In the genomic region with DNA sequence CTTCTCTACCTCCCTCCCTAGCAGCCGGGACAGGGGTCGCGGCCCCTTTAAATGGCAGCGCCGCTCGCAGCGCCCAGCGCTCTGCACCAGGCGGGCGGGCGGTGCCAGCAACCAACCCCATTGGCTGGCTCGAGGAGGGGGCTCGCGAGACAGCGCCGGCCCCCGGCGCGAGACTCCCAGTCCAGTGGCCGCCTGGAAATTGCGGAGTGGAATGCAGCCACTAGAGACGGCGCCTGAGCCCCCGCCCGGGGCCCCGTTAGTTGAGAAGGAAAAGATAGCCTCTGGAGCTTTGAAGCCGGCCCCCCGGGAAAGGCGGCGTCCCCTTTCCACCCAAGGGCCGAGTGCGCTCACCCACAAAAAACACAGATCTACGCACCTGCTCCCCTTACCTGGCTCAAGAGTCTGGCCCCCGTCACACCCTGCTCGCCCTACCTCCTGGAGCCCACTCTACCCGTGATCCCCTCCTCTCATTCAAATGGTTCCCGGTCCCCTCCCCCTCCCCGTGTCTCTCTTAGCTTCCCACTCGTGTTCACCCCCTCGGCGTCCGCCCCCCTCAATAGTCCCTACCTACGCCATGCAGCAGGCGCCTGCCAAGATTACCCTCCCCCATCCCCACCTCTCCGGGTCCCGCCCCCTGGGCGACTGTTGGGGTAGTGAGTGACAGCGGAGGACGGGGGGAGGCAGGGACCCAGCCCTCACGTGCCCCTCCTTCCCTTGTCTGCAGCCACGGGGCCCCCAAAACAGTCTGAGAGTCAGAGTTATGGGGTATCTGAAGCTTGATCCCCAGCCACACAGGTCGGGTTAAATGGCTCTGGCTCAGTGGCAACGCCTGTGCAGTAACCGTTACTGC, we compare ENCODE assay signal across 1 cellular context.
A peak's percentile ranks its signal among the peaks of the same experiment; 100 is the strongest.
TF ChIP-seq lines count a peak whose summit lies in the region.

A gene (minus strand): TSS at position 49 of the 850 bp plus-strand sequence. CDS start 885 bp downstream, outside the sequence.

TF ChIP-seq in HEK293, 187 proteins besides CTCF, POLR2A, EP300 and RAD21 (continued from another document and continues in another):
- TF ChIP-seq RBAK (tag by site-specific recombination; IDR thresholded peaks at IDR 0.05) (no peak), KLF9 (tag by site-specific recombination; IDR thresholded peaks at IDR 0.05; ENCODE audit: low read depth) (peak; percentile 72), ZNF112 (tag by site-specific recombination; IDR thresholded peaks at IDR 0.05) (no peak), ZNF214 (tag by site-specific recombination; IDR thresholded peaks at IDR 0.05; ENCODE audit: borderline replicate concordance) (no peak), ZNF530 (tag by site-specific recombination; IDR thresholded peaks at IDR 0.05; ENCODE audit: low read depth) (no peak), ZXDB (tag by site-specific recombination; IDR thresholded peaks at IDR 0.05) (peak; percentile 76), ZNF426 (tag by site-specific recombination; IDR thresholded peaks at IDR 0.05) (no peak), ZNF747 (tag by site-specific recombination; IDR thresholded peaks at IDR 0.05) (no peak), ZFP37 (tag by site-specific recombination; IDR thresholded peaks at IDR 0.05) (no peak; the same call in 1 of the 2 replicates), GLIS1 (tag by site-specific recombination; IDR thresholded peaks at IDR 0.05) (peak; percentile 80), ZNF76 (tag by site-specific recombination; IDR thresholded peaks at IDR 0.05; ENCODE audit: borderline replicate concordance, low read depth) (peak; percentile 85), ZNF624 (tag by site-specific recombination; IDR thresholded peaks at IDR 0.05) (no peak), ZNF571 (tag by site-specific recombination; IDR thresholded peaks at IDR 0.05) (no peak), ZNF791 (tag by site-specific recombination; IDR thresholded peaks at IDR 0.05) (no peak), ZNF239 (tag by site-specific recombination; IDR thresholded peaks at IDR 0.05) (no peak), ZNF324 (tag by site-specific recombination; IDR thresholded peaks at IDR 0.05) (no peak), ZNF677 (tag by site-specific recombination; IDR thresholded peaks at IDR 0.05) (no peak), ZFP41 (tag by site-specific recombination; IDR thresholded peaks at IDR 0.05; ENCODE audit: borderline replicate concordance) (no peak), ZNF48 (tag by site-specific recombination; IDR thresholded peaks at IDR 0.05) (no peak), YY2 (tag by site-specific recombination; IDR thresholded peaks at IDR 0.05) (no peak), FEZF1 (tag by site-specific recombination; IDR thresholded peaks at IDR 0.05) (0 out of 2 replicates have a peak, but pooled peaks have one; percentile 39), ZNF175 (tag by site-specific recombination; IDR thresholded peaks at IDR 0.05) (no peak), ZNF777 (tag by site-specific recombination; IDR thresholded peaks at IDR 0.05; ENCODE audit: borderline replicate concordance) (no peak), ZNF837 (tag by site-specific recombination; IDR thresholded peaks at IDR 0.05) (no peak), GFI1B (tag by site-specific recombination; IDR thresholded peaks at IDR 0.05) (no peak), ZNF24 (tag by site-specific recombination; IDR thresholded peaks at IDR 0.05) (no peak; the same call in 1 of the 2 replicates), ZNF600 (tag by site-specific recombination; IDR thresholded peaks at IDR 0.05) (no peak), YY1 (tag by site-specific recombination; IDR thresholded peaks at IDR 0.05) (peak; percentile 25; the same call in 1 of the 2 replicates), ZNF121 (tag by site-specific recombination; IDR thresholded peaks at IDR 0.05) (no peak)
- TF ChIP-seq, protein P1, sequence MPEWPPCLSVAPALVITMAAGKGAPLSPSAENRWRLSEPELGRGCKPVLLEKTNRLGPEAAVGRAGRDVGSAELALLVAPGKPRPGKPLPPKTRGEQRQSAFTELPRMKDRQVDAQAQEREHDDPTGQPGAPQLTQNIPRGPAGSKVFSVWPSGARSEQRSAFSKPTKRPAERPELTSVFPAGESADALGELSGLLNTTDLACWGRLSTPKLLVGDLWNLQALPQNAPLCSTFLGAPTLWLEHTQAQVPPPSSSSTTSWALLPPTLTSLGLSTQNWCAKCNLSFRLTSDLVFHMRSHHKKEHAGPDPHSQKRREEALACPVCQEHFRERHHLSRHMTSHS (tag by site-specific recombination; IDR thresholded peaks at IDR 0.05) = no peak
- TF ChIP-seq, protein P2, sequence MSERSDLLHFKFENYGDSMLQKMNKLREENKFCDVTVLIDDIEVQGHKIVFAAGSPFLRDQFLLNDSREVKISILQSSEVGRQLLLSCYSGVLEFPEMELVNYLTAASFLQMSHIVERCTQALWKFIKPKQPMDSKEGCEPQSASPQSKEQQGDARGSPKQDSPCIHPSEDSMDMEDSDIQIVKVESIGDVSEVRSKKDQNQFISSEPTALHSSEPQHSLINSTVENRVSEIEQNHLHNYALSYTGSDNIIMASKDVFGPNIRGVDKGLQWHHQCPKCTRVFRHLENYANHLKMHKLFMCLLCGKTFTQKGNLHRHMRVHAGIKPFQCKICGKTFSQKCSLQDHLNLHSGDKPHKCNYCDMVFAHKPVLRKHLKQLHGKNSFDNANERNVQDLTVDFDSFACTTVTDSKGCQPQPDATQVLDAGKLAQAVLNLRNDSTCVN (tag by site-specific recombination; optimal IDR thresholded peaks at IDR 0.05) = peak; percentile 60
- TF ChIP-seq, protein P3, sequence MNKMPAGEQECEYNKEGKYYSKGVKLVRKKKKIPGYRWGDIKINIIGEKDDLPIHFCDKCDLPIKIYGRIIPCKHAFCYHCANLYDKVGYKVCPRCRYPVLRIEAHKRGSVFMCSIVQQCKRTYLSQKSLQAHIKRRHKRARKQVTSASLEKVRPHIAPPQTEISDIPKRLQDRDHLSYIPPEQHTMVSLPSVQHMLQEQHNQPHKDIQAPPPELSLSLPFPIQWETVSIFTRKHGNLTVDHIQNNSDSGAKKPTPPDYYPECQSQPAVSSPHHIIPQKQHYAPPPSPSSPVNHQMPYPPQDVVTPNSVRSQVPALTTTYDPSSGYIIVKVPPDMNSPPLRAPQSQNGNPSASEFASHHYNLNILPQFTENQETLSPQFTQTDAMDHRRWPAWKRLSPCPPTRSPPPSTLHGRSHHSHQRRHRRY (tag by site-specific recombination; IDR thresholded peaks at IDR 0.05) = no peak
- TF ChIP-seq, protein P4, sequence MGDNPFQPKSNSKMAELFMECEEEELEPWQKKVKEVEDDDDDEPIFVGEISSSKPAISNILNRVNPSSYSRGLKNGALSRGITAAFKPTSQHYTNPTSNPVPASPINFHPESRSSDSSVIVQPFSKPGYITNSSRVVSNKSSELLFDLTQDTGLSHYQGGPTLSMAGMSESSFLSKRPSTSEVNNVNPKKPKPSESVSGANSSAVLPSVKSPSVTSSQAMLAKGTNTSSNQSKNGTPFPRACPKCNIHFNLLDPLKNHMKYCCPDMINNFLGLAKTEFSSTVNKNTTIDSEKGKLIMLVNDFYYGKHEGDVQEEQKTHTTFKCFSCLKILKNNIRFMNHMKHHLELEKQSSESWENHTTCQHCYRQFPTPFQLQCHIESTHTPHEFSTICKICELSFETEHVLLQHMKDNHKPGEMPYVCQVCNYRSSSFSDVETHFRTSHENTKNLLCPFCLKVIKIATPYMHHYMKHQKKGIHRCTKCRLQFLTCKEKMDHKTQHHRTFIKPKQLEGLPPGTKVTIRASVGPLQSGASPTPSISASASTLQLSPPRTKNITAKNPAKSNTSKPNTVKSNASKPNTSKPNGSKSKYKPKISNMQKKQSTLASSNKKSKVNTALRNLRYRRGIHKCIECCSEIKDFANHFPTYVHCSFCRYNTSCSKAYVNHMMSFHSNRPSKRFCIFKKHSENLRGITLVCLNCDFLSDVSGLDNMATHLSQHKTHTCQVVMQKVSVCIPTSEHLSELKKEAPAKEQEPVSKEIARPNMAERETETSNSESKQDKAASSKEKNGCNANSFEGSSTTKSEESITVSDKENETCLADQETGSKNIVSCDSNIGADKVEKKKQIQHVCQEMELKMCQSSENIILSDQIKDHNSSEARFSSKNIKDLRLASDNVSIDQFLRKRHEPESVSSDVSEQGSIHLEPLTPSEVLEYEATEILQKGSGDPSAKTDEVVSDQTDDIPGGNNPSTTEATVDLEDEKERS (tag by site-specific recombination; IDR thresholded peaks at IDR 0.05) = 0 out of 2 replicates have a peak, but pooled peaks have one; percentile 15
- TF ChIP-seq, protein P5, sequence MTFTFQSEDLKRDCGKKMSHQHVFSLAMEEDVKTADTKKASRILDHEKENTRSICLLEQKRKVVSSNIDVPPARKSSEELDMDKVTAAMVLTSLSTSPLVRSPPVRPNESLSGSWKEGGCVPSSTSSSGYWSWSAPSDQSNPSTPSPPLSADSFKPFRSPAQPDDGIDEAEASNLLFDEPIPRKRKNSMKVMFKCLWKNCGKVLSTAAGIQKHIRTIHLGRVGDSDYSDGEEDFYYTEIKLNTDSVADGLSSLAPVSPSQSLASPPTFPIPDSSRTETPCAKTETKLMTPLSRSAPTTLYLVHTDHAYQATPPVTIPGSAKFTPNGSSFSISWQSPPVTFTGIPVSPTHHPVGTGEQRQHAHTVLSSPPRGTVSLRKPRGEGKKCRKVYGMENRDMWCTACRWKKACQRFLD (tag by site-specific recombination; IDR thresholded peaks at IDR 0.05) = no peak
- TF ChIP-seq, protein P6, sequence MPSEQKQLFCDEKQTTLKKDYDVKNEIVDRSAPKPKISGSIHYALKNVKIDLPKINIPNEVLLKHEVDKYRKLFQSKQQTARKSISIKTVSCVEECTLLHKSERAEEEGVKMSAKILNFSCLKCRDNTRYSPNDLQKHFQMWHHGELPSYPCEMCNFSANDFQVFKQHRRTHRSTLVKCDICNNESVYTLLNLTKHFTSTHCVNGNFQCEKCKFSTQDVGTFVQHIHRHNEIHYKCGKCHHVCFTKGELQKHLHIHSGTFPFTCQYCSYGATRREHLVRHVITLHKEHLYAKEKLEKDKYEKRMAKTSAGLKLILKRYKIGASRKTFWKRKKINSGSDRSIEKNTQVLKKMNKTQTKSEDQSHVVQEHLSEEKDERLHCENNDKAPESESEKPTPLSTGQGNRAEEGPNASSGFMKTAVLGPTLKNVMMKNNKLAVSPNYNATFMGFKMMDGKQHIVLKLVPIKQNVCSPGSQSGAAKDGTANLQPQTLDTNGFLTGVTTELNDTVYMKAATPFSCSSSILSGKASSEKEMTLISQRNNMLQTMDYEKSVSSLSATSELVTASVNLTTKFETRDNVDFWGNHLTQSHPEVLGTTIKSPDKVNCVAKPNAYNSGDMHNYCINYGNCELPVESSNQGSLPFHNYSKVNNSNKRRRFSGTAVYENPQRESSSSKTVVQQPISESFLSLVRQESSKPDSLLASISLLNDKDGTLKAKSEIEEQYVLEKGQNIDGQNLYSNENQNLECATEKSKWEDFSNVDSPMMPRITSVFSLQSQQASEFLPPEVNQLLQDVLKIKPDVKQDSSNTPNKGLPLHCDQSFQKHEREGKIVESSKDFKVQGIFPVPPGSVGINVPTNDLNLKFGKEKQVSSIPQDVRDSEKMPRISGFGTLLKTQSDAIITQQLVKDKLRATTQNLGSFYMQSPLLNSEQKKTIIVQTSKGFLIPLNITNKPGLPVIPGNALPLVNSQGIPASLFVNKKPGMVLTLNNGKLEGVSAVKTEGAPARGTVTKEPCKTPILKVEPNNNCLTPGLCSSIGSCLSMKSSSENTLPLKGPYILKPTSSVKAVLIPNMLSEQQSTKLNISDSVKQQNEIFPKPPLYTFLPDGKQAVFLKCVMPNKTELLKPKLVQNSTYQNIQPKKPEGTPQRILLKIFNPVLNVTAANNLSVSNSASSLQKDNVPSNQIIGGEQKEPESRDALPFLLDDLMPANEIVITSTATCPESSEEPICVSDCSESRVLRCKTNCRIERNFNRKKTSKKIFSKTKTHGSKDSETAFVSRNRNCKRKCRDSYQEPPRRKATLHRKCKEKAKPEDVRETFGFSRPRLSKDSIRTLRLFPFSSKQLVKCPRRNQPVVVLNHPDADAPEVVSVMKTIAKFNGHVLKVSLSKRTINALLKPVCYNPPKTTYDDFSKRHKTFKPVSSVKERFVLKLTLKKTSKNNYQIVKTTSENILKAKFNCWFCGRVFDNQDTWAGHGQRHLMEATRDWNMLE (tag by site-specific recombination; conservative IDR thresholded peaks at IDR 0.05; ENCODE audit: low read depth) = no peak
- TF ChIP-seq, protein P7, sequence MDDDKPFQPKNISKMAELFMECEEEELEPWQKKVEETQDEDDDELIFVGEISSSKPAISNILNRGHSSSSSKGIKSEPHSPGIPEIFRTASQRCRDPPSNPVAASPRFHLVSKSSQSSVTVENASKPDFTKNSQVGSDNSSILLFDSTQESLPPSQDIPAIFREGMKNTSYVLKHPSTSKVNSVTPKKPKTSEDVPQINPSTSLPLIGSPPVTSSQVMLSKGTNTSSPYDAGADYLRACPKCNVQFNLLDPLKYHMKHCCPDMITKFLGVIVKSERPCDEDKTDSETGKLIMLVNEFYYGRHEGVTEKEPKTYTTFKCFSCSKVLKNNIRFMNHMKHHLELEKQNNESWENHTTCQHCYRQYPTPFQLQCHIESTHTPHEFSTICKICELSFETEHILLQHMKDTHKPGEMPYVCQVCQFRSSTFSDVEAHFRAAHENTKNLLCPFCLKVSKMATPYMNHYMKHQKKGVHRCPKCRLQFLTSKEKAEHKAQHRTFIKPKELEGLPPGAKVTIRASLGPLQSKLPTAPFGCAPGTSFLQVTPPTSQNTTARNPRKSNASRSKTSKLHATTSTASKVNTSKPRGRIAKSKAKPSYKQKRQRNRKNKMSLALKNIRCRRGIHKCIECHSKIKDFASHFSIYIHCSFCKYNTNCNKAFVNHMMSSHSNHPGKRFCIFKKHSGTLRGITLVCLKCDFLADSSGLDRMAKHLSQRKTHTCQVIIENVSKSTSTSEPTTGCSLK (tag by site-specific recombination; IDR thresholded peaks at IDR 0.05) = no peak
- TF ChIP-seq, protein P8, sequence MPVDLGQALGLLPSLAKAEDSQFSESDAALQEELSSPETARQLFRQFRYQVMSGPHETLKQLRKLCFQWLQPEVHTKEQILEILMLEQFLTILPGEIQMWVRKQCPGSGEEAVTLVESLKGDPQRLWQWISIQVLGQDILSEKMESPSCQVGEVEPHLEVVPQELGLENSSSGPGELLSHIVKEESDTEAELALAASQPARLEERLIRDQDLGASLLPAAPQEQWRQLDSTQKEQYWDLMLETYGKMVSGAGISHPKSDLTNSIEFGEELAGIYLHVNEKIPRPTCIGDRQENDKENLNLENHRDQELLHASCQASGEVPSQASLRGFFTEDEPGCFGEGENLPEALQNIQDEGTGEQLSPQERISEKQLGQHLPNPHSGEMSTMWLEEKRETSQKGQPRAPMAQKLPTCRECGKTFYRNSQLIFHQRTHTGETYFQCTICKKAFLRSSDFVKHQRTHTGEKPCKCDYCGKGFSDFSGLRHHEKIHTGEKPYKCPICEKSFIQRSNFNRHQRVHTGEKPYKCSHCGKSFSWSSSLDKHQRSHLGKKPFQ (tag by site-specific recombination; IDR thresholded peaks at IDR 0.05) = no peak
- TF ChIP-seq, protein P9, sequence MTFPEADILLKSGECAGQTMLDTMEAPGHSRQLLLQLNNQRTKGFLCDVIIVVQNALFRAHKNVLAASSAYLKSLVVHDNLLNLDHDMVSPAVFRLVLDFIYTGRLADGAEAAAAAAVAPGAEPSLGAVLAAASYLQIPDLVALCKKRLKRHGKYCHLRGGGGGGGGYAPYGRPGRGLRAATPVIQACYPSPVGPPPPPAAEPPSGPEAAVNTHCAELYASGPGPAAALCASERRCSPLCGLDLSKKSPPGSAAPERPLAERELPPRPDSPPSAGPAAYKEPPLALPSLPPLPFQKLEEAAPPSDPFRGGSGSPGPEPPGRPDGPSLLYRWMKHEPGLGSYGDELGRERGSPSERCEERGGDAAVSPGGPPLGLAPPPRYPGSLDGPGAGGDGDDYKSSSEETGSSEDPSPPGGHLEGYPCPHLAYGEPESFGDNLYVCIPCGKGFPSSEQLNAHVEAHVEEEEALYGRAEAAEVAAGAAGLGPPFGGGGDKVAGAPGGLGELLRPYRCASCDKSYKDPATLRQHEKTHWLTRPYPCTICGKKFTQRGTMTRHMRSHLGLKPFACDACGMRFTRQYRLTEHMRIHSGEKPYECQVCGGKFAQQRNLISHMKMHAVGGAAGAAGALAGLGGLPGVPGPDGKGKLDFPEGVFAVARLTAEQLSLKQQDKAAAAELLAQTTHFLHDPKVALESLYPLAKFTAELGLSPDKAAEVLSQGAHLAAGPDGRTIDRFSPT (tag by site-specific recombination; IDR thresholded peaks at IDR 0.05) = peak; percentile 94
